In genomic region chr12:46268617-46269428, GRCh38 we compare ENCODE assay signal across 9 cellular contexts. TPM values are rescaled to one million over a fixed set of nuclear protein-coding genes. Genes with fewer than 3 reads are reported as not detected.
A peak's percentile ranks its signal among the peaks of the same experiment; 100 is the strongest.
DNase-seq lines count a peak whose midpoint lies in the region; ATAC-seq and TF ChIP-seq lines count a peak whose summit lies in the region.
"Had no signal": no experiment of that assay in that cellular context is flagged by ENCODE, and none has a peak within 500 bp of the region (broad histone marks: within the 10 kb centered on the region; RNA-seq: fewer than 3 reads in every experiment).

Gene SLC38A1, minus strand, starts transcription at chr12:46269043. Its CDS starts 29,243 bp downstream, at chr12:46239800.

- peak within 1 kb of the TSS; percentile 93 for H3K27ac ChIP-seq in endodermal cell (ENCODE audit: low read depth, low read length)

- no peaks in the 10 kb centered on the region for H3K9me3 Mint-ChIP-seq in endodermal cell
- no peaks in the 10 kb centered on the region for H3K9me3 Mint-ChIP-seq in mesothelial cell of epicardium
- H3K9me3 Mint-ChIP-seq: dendritic cell treated with granulocyte-macrophage colony-stimulating factor and Interleukin-4, amounts not matched to agents 40 ng/mL and 50 ng/mL, for 4 days had no signal

- no peaks in the 10 kb centered on the region for H3K9me3 ChIP-seq in endodermal cell (ENCODE audit: control insufficient read depth, low read length)

- H3K9ac ChIP-seq in endodermal cell (ENCODE audit: extremely low read depth, low read length, poor library complexity, severe bottlenecking) = peak within 1 kb of the TSS; percentile 95

- no peaks in the 10 kb centered on the region for H3K36me3 ChIP-seq in endodermal cell (ENCODE audit: control insufficient read depth, insufficient read depth, low read length)

- WGBS in endodermal cell (ENCODE audit: insufficient coverage in 1 of 2, insufficient read length in 1 of 2), 2 experiments = 0% methylated on average over 12 to 72 of the region's 72 CpGs

- H3K4me1 Mint-ChIP-seq in endodermal cell (peaks cover 29% of the 10 kb centered on the region), mesothelial cell of epicardium (peaks cover 11% of the 10 kb centered on the region)

- H3K27me3 ChIP-seq in endodermal cell (ENCODE audit: control insufficient read depth, insufficient read depth, low read length, poor library complexity, severe bottlenecking) = no peaks in the 10 kb centered on the region

- no peaks in the 10 kb centered on the region for H3K36me3 Mint-ChIP-seq in endodermal cell (ENCODE audit: low read depth)
- H3K36me3 Mint-ChIP-seq in mesothelial cell of epicardium = no peaks in the 10 kb centered on the region

- TF ChIP-seq CTCF in endodermal cell (conservative IDR thresholded peaks at IDR 0.05) (no peak), mesothelial cell of epicardium (IDR thresholded peaks at IDR 0.05; ENCODE audit: unreplicated experiment) (no peak)

- no peaks in the 10 kb centered on the region for H3K27me3 Mint-ChIP-seq in endodermal cell (ENCODE audit: insufficient read depth)
- H3K27me3 Mint-ChIP-seq in mesothelial cell of epicardium (ENCODE audit: low read depth) = no peaks in the 10 kb centered on the region

- ATAC-seq in GM19328 (IDR thresholded peaks at IDR 0.05; ENCODE audit: unreplicated experiment) (peak; percentile 61), HG03460 (IDR thresholded peaks at IDR 0.05; ENCODE audit: unreplicated experiment) (peak; percentile 68)

- H3K27ac Mint-ChIP-seq in endodermal cell (no peak within 1 kb of the TSS), mesothelial cell of epicardium (no peak within 1 kb of the TSS)
- H3K27ac Mint-ChIP-seq: dendritic cell treated with granulocyte-macrophage colony-stimulating factor and Interleukin-4, amounts not matched to agents 40 ng/mL and 50 ng/mL, for 4 days had no signal

- DNase-seq in C1 segment of cervical spinal cord (lab: John Stamatoyannopoulos, UW) (peak in 13 of 14 donors; percentile 25 to 87 (median 70)), NCI-H69 (lab: John Stamatoyannopoulos, UW) (peak; percentile 97), endodermal cell (peak; percentile 95), mesothelial cell of epicardium (ENCODE audit: low spot score in 2 of 2, unreplicated experiment in 2 of 2) (peak; percentile 61 to 78)
- peak; percentile 93 for DNase-seq in activated CD8-positive, alpha-beta memory T cell treated with anti-CD3 and anti-CD28 coated beads for 24 hours
- peak; percentile 71 to 76 for DNase-seq in stimulated activated CD8-positive, alpha-beta memory T cell treated with anti-CD3 and anti-CD28 coated beads, Interleukin-2, amount 100 ng/mL, for 1 hour (ENCODE audit: low read depth in 2 of 2)

- H3K4me1 ChIP-seq in endodermal cell (ENCODE audit: control insufficient read depth, insufficient read depth, low read length) = peaks cover 6% of the 10 kb centered on the region

- H3K4me3 Mint-ChIP-seq in endodermal cell (no peak within 1 kb of the TSS), mesothelial cell of epicardium (no peak within 1 kb of the TSS)
- H3K4me3 Mint-ChIP-seq: dendritic cell treated with granulocyte-macrophage colony-stimulating factor and Interleukin-4, amounts not matched to agents 40 ng/mL and 50 ng/mL, for 4 days had no signal

- peak within 1 kb of the TSS; percentile 95 for H3K4me3 ChIP-seq in endodermal cell (ENCODE audit: low read length)

RNA-seq across cellular contexts. Expression of gene SLC38A1, which starts in this region (rescaled TPM):
- total RNA-seq in endodermal cell (100 to 1,000 TPM in 1 of 2 donors, 10 to 100 TPM in 1; 77.7 to 107 TPM), mesothelial cell of epicardium (114 to 116 TPM (median 114 TPM) in 3 replicates)
- polyA plus RNA-seq in endodermal cell (2013, experiment 1 of 2) = 101 TPM
- 82.0 TPM for polyA plus RNA-seq in endodermal cell (2013, experiment 2 of 2)

Comparison
In these comparisons a context has a peak if more than half of its experiments do, and no peak if none do; other contexts are left out.
1. Peak in every context shown above with its lines: DNase-seq, ATAC-seq, H3K4me3 ChIP-seq and H3K27ac ChIP-seq.